Comparison of ENCODE assay signal across 32 cellular contexts in the genomic region with DNA sequence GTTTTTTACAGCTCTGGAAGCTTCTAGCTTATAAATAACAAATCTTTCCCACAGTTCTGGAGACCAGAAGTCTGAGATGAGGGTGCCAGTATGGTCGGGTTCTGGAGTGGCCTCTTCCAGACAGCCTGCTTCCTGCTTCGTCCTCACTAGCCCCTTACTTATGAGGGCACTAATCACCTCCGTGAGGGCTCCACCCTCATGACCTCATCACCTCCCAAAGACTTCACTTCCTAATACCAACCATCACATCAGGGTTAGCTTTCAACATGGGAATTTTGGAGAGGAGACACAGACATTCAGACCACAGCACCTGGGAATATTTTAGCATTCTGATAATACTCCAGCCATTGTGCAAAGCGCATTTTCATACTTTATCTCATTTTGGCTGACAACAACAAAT.
"Had no signal": no experiment of that assay in that cellular context is flagged by ENCODE, and none has a peak within 500 bp of the region (broad histone marks: within the 10 kb centered on the region; RNA-seq: fewer than 3 reads in every experiment).

No MANE protein-coding gene starts in this region.

- H3K4me3 Mint-ChIP-seq: naive thymus-derived CD4-positive, alpha-beta T cell; natural killer cell; nephron; neural progenitor cell; stimulated activated memory B cell treated with anti-CD40 and anti-IgM and Interleukin-4, amounts not matched to agents 10 μg/mL and 1 μg/mL and 100 μg/mL, for 72 hours; stimulated activated naive CD8-positive, alpha-beta T cell treated with anti-CD3 and anti-CD28 coated beads, Interleukin-15, amount 100 ng/mL, for 72 hours had no signal

- H3K4me3 ChIP-seq: neural progenitor cell, ovary, psoas muscle, skin epidermis, smooth muscle cell, spleen, suprapubic skin, testis, tibial artery, transverse colon, upper lobe of left lung, vagina had no signal

- H3K4me2 ChIP-seq: neural progenitor cell, smooth muscle cell had no signal

- H3K9ac ChIP-seq: neural progenitor cell, parathyroid adenoma had no signal

- H3K36me3 ChIP-seq: neural progenitor cell, ovary, spleen, suprapubic skin, tibial artery, transverse colon, upper lobe of left lung, vagina had no signal

- H3K9me3 ChIP-seq: ovary, psoas muscle, spleen, suprapubic skin, testis, tibial artery, transverse colon, upper lobe of left lung, vagina had no signal

- DNase-seq: naive thymus-derived CD4-positive, alpha-beta T cell; natural killer cell; occipital lobe; ovary; posterior cingulate gyrus; psoas muscle; right cardiac atrium; spleen; stimulated activated CD4-positive, alpha-beta T cell treated with anti-CD3 and anti-CD28 coated beads, Interleukin-12 subunit alpha, Interleukin-12 subunit beta, amount 100 ng/mL, for 4 hours; stimulated activated CD4-positive, alpha-beta T cell treated with anti-CD3 and anti-CD28 coated beads, Interleukin-1b, Interleukin-23, amount 100 ng/mL, for 48 hours; stimulated activated CD4-positive, alpha-beta T cell treated with anti-CD3 and anti-CD28 coated beads, Interleukin-4, amount 100 ng/mL, for 1 hour; stimulated activated CD4-positive, alpha-beta T cell treated with anti-CD3 and anti-CD28 coated beads, Interleukin-4, amount 100 ng/mL, for 4 hours; stimulated activated CD8-positive, alpha-beta memory T cell treated with anti-CD3 and anti-CD28 coated beads, Interleukin-4, amount 100 ng/mL, for 48 hours; stimulated activated naive CD4-positive, alpha-beta T cell; stimulated activated naive CD8-positive, alpha-beta T cell treated with anti-CD3 and anti-CD28 coated beads, Interleukin-15, amount 100 ng/mL, for 72 hours; stimulated activated naive CD8-positive, alpha-beta T cell treated with anti-CD3 and anti-CD28 coated beads, Interleukin-15, Interleukin-2, amounts not matched to agents 100 U/mL and 50 U/mL, for 24 hours; substantia nigra; testis; tibial artery; transverse colon; upper lobe of left lung had no signal

- H3K79me2 ChIP-seq: parathyroid adenoma had no signal

- H3K9me3 Mint-ChIP-seq: natural killer cell; nephron; stimulated activated memory B cell treated with anti-CD40 and anti-IgM and Interleukin-4, amounts not matched to agents 10 μg/mL and 1 μg/mL and 100 μg/mL, for 72 hours had no signal

- H3K27me3 ChIP-seq: neural progenitor cell, ovary, spleen, suprapubic skin, testis, tibial artery, transverse colon, upper lobe of left lung, vagina had no signal

- H3K27ac ChIP-seq: neural progenitor cell, ovary, parathyroid adenoma, psoas muscle, skin epidermis, spleen, suprapubic skin, testis, tibial artery, transverse colon, upper lobe of left lung, vagina had no signal

- ATAC-seq: naive thymus-derived CD4-positive, alpha-beta T cell; natural killer cell; psoas muscle; right cardiac atrium; sciatic nerve; stimulated activated memory B cell treated with anti-CD40 and anti-IgM and Interleukin-4, amounts not matched to agents 10 μg/mL and 1 μg/mL and 100 μg/mL, for 72 hours; stimulated activated naive CD8-positive, alpha-beta T cell treated with anti-CD3 and anti-CD28 coated beads, Interleukin-15, amount 100 ng/mL, for 72 hours; stimulated activated naive CD8-positive, alpha-beta T cell treated with anti-CD3 and anti-CD28 coated beads, Interleukin-15, Interleukin-2, amounts not matched to agents 100 U/mL and 50 U/mL, for 24 hours had no signal

- H3K36me3 Mint-ChIP-seq: natural killer cell; neural progenitor cell; stimulated activated memory B cell treated with anti-CD40 and anti-IgM and Interleukin-4, amounts not matched to agents 10 μg/mL and 1 μg/mL and 100 μg/mL, for 72 hours had no signal

- H3K4me1 ChIP-seq: neural progenitor cell, parathyroid adenoma had no signal

- H2AFZ ChIP-seq: neural progenitor cell, parathyroid adenoma had no signal

- FAIRE-seq: urothelium cell line had no signal

- H3K27me3 Mint-ChIP-seq: naive thymus-derived CD4-positive, alpha-beta T cell; progenitor cell of endocrine pancreas; stimulated activated memory B cell treated with anti-CD40 and anti-IgM and Interleukin-4, amounts not matched to agents 10 μg/mL and 1 μg/mL and 100 μg/mL, for 72 hours; stimulated activated naive CD8-positive, alpha-beta T cell treated with anti-CD3 and anti-CD28 coated beads, Interleukin-15, amount 100 ng/mL, for 72 hours had no signal

- H3K27ac Mint-ChIP-seq: natural killer cell, nephron, neural progenitor cell, progenitor cell of endocrine pancreas had no signal
